In genomic region chr2:42227491-42227890, GRCh38 we compare ENCODE assay signal across 20 cellular contexts.
"Had no signal": no experiment of that assay in that cellular context is flagged by ENCODE, and none has a peak within 500 bp of the region (broad histone marks: within the 10 kb centered on the region; RNA-seq: fewer than 3 reads in every experiment).

No MANE protein-coding gene starts in this region.

- H3K27ac Mint-ChIP-seq: activated CD8-positive, alpha-beta memory T cell treated with anti-CD3 and anti-CD28 coated beads, Interleukin-2, amount 10 ng/mL, durations not matched to agents 7 days and 5 days; natural killer cell had no signal

- H3K27me3 ChIP-seq: spleen, tibial artery had no signal

- H3K4me3 ChIP-seq: spleen, tibial artery had no signal

- DNase-seq: activated CD4-positive, alpha-beta T cell treated with anti-CD3 and anti-CD28 coated beads for 1 hour; activated CD8-positive, alpha-beta memory T cell treated with anti-CD3 and anti-CD28 coated beads, Interleukin-2, amount 10 ng/mL, durations not matched to agents 7 days and 5 days; amygdala; dermis blood vessel endothelial cell; foreskin fibroblast; hippocampal formation; left cardiac atrium; mesendoderm; natural killer cell; posterior cingulate gyrus; SK-N-SH; spleen; stimulated activated CD8-positive, alpha-beta memory T cell treated with anti-CD3 and anti-CD28 coated beads, Interleukin-4, amount 100 ng/mL, for 48 hours; stimulated activated naive CD8-positive, alpha-beta T cell treated with anti-CD3 and anti-CD28 coated beads, Interleukin-15, Interleukin-2, amounts not matched to agents 100 U/mL and 50 U/mL, for 24 hours; substantia nigra; tibial artery; WERI-Rb-1 had no signal

- H3K9me3 ChIP-seq: SK-N-SH, spleen, tibial artery had no signal

- H3K36me3 ChIP-seq: spleen, tibial artery, WERI-Rb-1 had no signal

- H3K27me3 Mint-ChIP-seq: activated CD8-positive, alpha-beta memory T cell treated with anti-CD3 and anti-CD28 coated beads, Interleukin-2, amount 10 ng/mL, durations not matched to agents 7 days and 5 days; T-cell had no signal

- ATAC-seq: activated CD8-positive, alpha-beta memory T cell treated with anti-CD3 and anti-CD28 coated beads, Interleukin-2, amount 10 ng/mL, durations not matched to agents 7 days and 5 days; activated naive CD4-positive, alpha-beta T cell treated with anti-CD3 and anti-CD28 coated beads, Interleukin-2, amount 50 U/mL, for 72 hours; left cardiac atrium; natural killer cell; stimulated activated naive CD8-positive, alpha-beta T cell treated with anti-CD3 and anti-CD28 coated beads, Interleukin-15, Interleukin-2, amounts not matched to agents 100 U/mL and 50 U/mL, for 24 hours had no signal

- H3K9me3 Mint-ChIP-seq: activated naive CD4-positive, alpha-beta T cell treated with anti-CD3 and anti-CD28 coated beads, Interleukin-2, amount 50 U/mL, for 72 hours; natural killer cell; T-cell had no signal

- H3K4me3 Mint-ChIP-seq: activated CD8-positive, alpha-beta memory T cell treated with anti-CD3 and anti-CD28 coated beads, Interleukin-2, amount 10 ng/mL, durations not matched to agents 7 days and 5 days; natural killer cell had no signal

- H3K27ac ChIP-seq: epithelial cell of prostate, spleen, tibial artery, WERI-Rb-1 had no signal

- H3K36me3 Mint-ChIP-seq: activated naive CD4-positive, alpha-beta T cell treated with anti-CD3 and anti-CD28 coated beads, Interleukin-2, amount 50 U/mL, for 72 hours; natural killer cell had no signal
